10 cellular contexts compared by ENCODE assay signal in genomic region chr2:136424112-136424511, GRCh38.
DNase-seq lines count a peak whose midpoint lies in the region; ATAC-seq, FAIRE-seq and TF ChIP-seq lines count a peak whose summit lies in the region.
"Had no signal": no experiment of that assay in that cellular context is flagged by ENCODE, and none has a peak within 500 bp of the region (broad histone marks: within the 10 kb centered on the region; RNA-seq: fewer than 3 reads in every experiment).

No MANE protein-coding gene starts in this region.

- H3K36me3 Mint-ChIP-seq in mesothelial cell of epicardium: no peaks in the 10 kb centered on the region

- ATAC-seq in HepG2 (no peak), right lobe of liver (no peak)

- no peak overlapping the region for H3K4me3 ChIP-seq in HepG2 (replicated peaks in 1 of 3; ENCODE audit: insufficient read depth in 1 of 3, low read depth in 2 of 3, low read length in 3 of 3)
- no peak overlapping the region for H3K4me3 ChIP-seq in right lobe of liver
- H3K4me3 ChIP-seq in vagina: no peak overlapping the region
- H3K4me3 ChIP-seq in kidney (ENCODE audit: low read length in 2 of 2): peak overlapping the region in 1 of 2 donors; percentile 53

- H3K27ac ChIP-seq in HepG2 (ENCODE audit: extremely low read length, insufficient read depth, low read length) (no peak overlapping the region), right lobe of liver (no peak overlapping the region), vagina (no peak overlapping the region), kidney (ENCODE audit: low read depth in 2 of 2, low read length in 2 of 2) (no peak overlapping the region)

- no peak overlapping the region for H3K27ac Mint-ChIP-seq in mesothelial cell of epicardium

- H3K79me2 ChIP-seq in HepG2 (ENCODE audit: insufficient read depth, low read length): no peaks in the 10 kb centered on the region

- CTCF ChIA-PET in HepG2 (lab: Yijun Ruan, JAX; ENCODE audit: low intra/inter-chr PET ratio, low total read pairs): interaction anchor here (1.4 to 2.0 kb wide), 2 partner anchors 313 to 1414 kb away, joined by 10 to 21 read pairs; no protein-coding TSS in a partner anchor

- no peak overlapping the region for H3K4me2 ChIP-seq in HepG2 (ENCODE audit: low read depth, low read length)

- POLR2A ChIA-PET in HepG2 (lab: Yijun Ruan, JAX): no interaction called here

- DNase-seq in HepG2 (ENCODE audit: low spot score) (no peak), right lobe of liver (no peak), mesothelial cell of epicardium (ENCODE audit: low spot score in 2 of 2, unreplicated experiment in 2 of 2) (no peak), vagina (ENCODE audit: extremely low spot score in 2 of 2) (peak; percentile 58 to 80), GM19238 (ENCODE audit: insufficient read length, low spot score) (no peak), kidney (no peak), dedifferentiated amniotic fluid mesenchymal stem cell (ENCODE audit: extremely low spot score) (no peak)
- DNase-seq in activated T-cell treated with anti-CD3 and anti-CD28 coated beads, Interleukin-2, amount 50 U/mL, for 1 hour: peak; percentile 24
- DNase-seq: SIG-M5 had no signal

- no peak overlapping the region for H2AFZ ChIP-seq in HepG2 (ENCODE audit: low read length)

- in situ Hi-C loops in HepG2 (cut with HindIII; ENCODE audit: extremely low pct_ligation_motif_present, low pct_unique_long_range_greater_than_20kb): loop anchor here (5.0 to 10.0 kb wide), 2 partner anchors 311 to 1413 kb away; no protein-coding TSS in a partner anchor

- no peak for TF ChIP-seq RAD21 in HepG2 (CRISPR knock-in tag; IDR thresholded peaks at IDR 0.05)

- FAIRE-seq in HepG2 (lab: Jason Lieb, UNC) (no peak), kidney (lab: Jason Lieb, UNC) (no peak)

- peaks cover 84% of the 10 kb centered on the region for H3K27me3 Mint-ChIP-seq in mesothelial cell of epicardium (ENCODE audit: low read depth)

- 51% methylated on average over 7 of the region's 7 CpGs for WGBS in HepG2 (ENCODE audit: low lambda C conversion rate)
- WGBS in right lobe of liver (ENCODE audit: insufficient coverage, low coverage, low lambda C conversion rate, missing lambda C conversion rate): 43% methylated on average over 6 of the region's 7 CpGs

- H3K4me3 Mint-ChIP-seq in mesothelial cell of epicardium: peak overlapping the region; percentile 69

- H3K27me3 ChIP-seq in HepG2 (ENCODE audit: control insufficient read depth in 1 of 2, insufficient read depth in 2 of 2, low read length in 2 of 2): peaks cover 5 to 45% of the 10 kb centered on the region in 2 experiments; a peak in 3 of 5 replicates
- H3K27me3 ChIP-seq in right lobe of liver: no peaks in the 10 kb centered on the region
- no peaks in the 10 kb centered on the region for H3K27me3 ChIP-seq in vagina

- intact Hi-C loops in HepG2 (cut with micrococcal nuclease; ENCODE audit: unreplicated experiment) (loop anchor here (10.0 kb wide), 1 partner anchor 631 kb away; no protein-coding TSS in a partner anchor), right lobe of liver (cut with DNase I) (no loop called here), vagina (cut with DNase I) (no loop called here), kidney (cut with DNase I) (no loop called here)

- TF ChIP-seq CTCF in HepG2 (CRISPR knock-in tag; IDR thresholded peaks at IDR 0.05) (no peak), right lobe of liver (IDR thresholded peaks at IDR 0.05) (no peak), mesothelial cell of epicardium (IDR thresholded peaks at IDR 0.05; ENCODE audit: unreplicated experiment) (no peak), vagina (IDR thresholded peaks at IDR 0.05) (no peak), kidney (IDR thresholded peaks at IDR 0.05; ENCODE audit: borderline replicate concordance, extremely low read depth, insufficient read depth) (no peak)

- no peak for TF ChIP-seq EP300 in HepG2 (IDR thresholded peaks at IDR 0.05; ENCODE audit: low read depth in 2 of 2, low read length in 2 of 2)
- no peak for TF ChIP-seq EP300 in HepG2 (CRISPR knock-in tag; IDR thresholded peaks at IDR 0.05; ENCODE audit: borderline replicate concordance)

- TF ChIP-seq POLR2A in HepG2 (IDR thresholded peaks at IDR 0.05; ENCODE audit: insufficient read depth in 1 of 2, low read depth in 2 of 2, low read length in 2 of 2) (no peak), right lobe of liver (IDR thresholded peaks at IDR 0.05) (no peak), vagina (IDR thresholded peaks at IDR 0.05) (no peak)

- H3K4me1 ChIP-seq in HepG2 (ENCODE audit: insufficient read depth, low read length) (peaks cover 10% of the 10 kb centered on the region), right lobe of liver (no peaks in the 10 kb centered on the region), vagina (peaks cover 6% of the 10 kb centered on the region), kidney (ENCODE audit: control insufficient read depth in 1 of 2, insufficient read depth in 1 of 2, low read depth in 1 of 2, low read length in 2 of 2) (peaks cover 0 to 2% of the 10 kb centered on the region in 2 donors)

- no TSS peak for BruUV-seq in HepG2 (replicated peaks; lab: Mats Ljungman, UMichigan)

- H3K9ac ChIP-seq in HepG2 (ENCODE audit: insufficient read depth, low read depth, low read length) (no peak overlapping the region), kidney (ENCODE audit: low read length in 2 of 2) (no peak overlapping the region)

- H3K9me3 ChIP-seq in HepG2 (ENCODE audit: low read length) (no peaks in the 10 kb centered on the region), right lobe of liver (no peaks in the 10 kb centered on the region), vagina (no peaks in the 10 kb centered on the region), kidney (ENCODE audit: control insufficient read depth in 1 of 2, low read length in 2 of 2) (no peaks in the 10 kb centered on the region)
- H3K9me3 ChIP-seq: MG63 had no signal

- H3K4me1 Mint-ChIP-seq in mesothelial cell of epicardium: peaks cover 6% of the 10 kb centered on the region

- no peaks in the 10 kb centered on the region for H3K9me3 Mint-ChIP-seq in mesothelial cell of epicardium

- H3K36me3 ChIP-seq in HepG2 (replicated peaks in 1 of 2; ENCODE audit: control insufficient read depth in 1 of 2, insufficient read depth in 2 of 2, low read length in 2 of 2) (no peaks in the 10 kb centered on the region), right lobe of liver (no peaks in the 10 kb centered on the region), vagina (no peaks in the 10 kb centered on the region), kidney (ENCODE audit: control insufficient read depth in 1 of 2, insufficient read depth in 2 of 2, low read length in 2 of 2) (no peaks in the 10 kb centered on the region)
- H3K36me3 ChIP-seq: MG63 had no signal

- H4K20me1 ChIP-seq in HepG2 (ENCODE audit: insufficient read depth, low read length): no peaks in the 10 kb centered on the region

TF ChIP-seq in HepG2, 621 proteins besides CTCF, POLR2A, EP300 and RAD21:
- TF ChIP-seq, protein P1, sequence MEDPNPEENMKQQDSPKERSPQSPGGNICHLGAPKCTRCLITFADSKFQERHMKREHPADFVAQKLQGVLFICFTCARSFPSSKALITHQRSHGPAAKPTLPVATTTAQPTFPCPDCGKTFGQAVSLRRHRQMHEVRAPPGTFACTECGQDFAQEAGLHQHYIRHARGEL (CRISPR knock-in tag; IDR thresholded peaks at IDR 0.05): 0 out of 2 replicates have a peak, but pooled peaks have one; percentile 19
- TF ChIP-seq, protein P2, sequence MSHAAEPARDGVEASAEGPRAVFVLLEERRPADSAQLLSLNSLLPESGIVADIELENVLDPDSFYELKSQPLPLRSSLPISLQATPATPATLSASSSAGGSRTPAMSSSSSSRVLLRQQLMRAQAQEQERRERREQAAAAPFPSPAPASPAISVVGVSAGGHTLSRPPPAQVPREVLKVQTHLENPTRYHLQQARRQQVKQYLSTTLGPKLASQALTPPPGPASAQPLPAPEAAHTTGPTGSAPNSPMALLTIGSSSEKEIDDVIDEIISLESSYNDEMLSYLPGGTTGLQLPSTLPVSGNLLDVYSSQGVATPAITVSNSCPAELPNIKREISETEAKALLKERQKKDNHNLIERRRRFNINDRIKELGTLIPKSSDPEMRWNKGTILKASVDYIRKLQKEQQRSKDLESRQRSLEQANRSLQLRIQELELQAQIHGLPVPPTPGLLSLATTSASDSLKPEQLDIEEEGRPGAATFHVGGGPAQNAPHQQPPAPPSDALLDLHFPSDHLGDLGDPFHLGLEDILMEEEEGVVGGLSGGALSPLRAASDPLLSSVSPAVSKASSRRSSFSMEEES (CRISPR knock-in tag; IDR thresholded peaks at IDR 0.05): no peak
TF ChIP-seq in HepG2: peak in this region for 1.

Comparison
In these comparisons a context has a peak if more than half of its experiments do, and no peak if none do; other contexts are left out.
1. DNase-seq: peak in activated T-cell treated with anti-CD3 and anti-CD28 coated beads, Interleukin-2, amount 50 U/mL, for 1 hour (single experiment) and vagina (2 of 2); none in HepG2 (single experiment), right lobe of liver (0 of 3), mesothelial cell of epicardium (0 of 2), GM19238 (single experiment), kidney (single experiment) and dedifferentiated amniotic fluid mesenchymal stem cell (single experiment).